Comparison of ENCODE assay signal across 10 cellular contexts in genomic region chr7:108805808-108806397, GRCh38.
DNase-seq lines count a peak whose midpoint lies in the region; ATAC-seq and TF ChIP-seq lines count a peak whose summit lies in the region.
"Had no signal": no experiment of that assay in that cellular context is flagged by ENCODE, and none has a peak within 500 bp of the region (broad histone marks: within the 10 kb centered on the region; RNA-seq: fewer than 3 reads in every experiment).

No MANE protein-coding gene starts in this region.

- H3K27me3 Mint-ChIP-seq in WTC11 (ENCODE audit: low read depth) (no peaks in the 10 kb centered on the region), T-cell (no peaks in the 10 kb centered on the region)
- H3K27me3 Mint-ChIP-seq in CD4-positive, alpha-beta T cell, result peaks cover 8% of the 10 kb centered on the region
- H3K27me3 Mint-ChIP-seq: B cell had no signal

- H3K27me3 ChIP-seq in CD4-positive, alpha-beta T cell (ENCODE audit: control insufficient read depth, insufficient read depth, low read length), result no peaks in the 10 kb centered on the region

- no peaks in the 10 kb centered on the region for H3K9me3 ChIP-seq in CD4-positive, alpha-beta T cell (ENCODE audit: control insufficient read depth, low read length)

- H3K9me3 Mint-ChIP-seq in WTC11, result no peaks in the 10 kb centered on the region
- no peaks in the 10 kb centered on the region for H3K9me3 Mint-ChIP-seq in CD4-positive, alpha-beta T cell
- no peaks in the 10 kb centered on the region for H3K9me3 Mint-ChIP-seq in T-cell

- intact Hi-C loops in CD4-positive, alpha-beta T cell (cut with DNase I, micrococcal nuclease), result no loop called here

- ATAC-seq in WTC11 (peak; percentile 66), HG03135 (IDR thresholded peaks at IDR 0.05; ENCODE audit: unreplicated experiment) (no peak), T-cell (replicated peaks in 1 of 4) (no peak)
- ATAC-seq in CD4-positive, alpha-beta T cell (ENCODE audit: poor library complexity), result no peak

- no peak overlapping the region for H3K4me3 Mint-ChIP-seq in WTC11
- H3K4me3 Mint-ChIP-seq in CD4-positive, alpha-beta T cell, result no peak overlapping the region
- no peak overlapping the region for H3K4me3 Mint-ChIP-seq in T-cell
- H3K4me3 Mint-ChIP-seq: B cell had no signal

- H3K36me3 Mint-ChIP-seq in WTC11 (no peaks in the 10 kb centered on the region), T-cell (no peaks in the 10 kb centered on the region)
- H3K36me3 Mint-ChIP-seq in CD4-positive, alpha-beta T cell (ENCODE audit: low read depth), result no peaks in the 10 kb centered on the region

- H3K27ac ChIP-seq in CD4-positive, alpha-beta T cell (ENCODE audit: low read depth, low read length), result no peak overlapping the region
- H3K27ac ChIP-seq: skin epidermis had no signal

- no peak overlapping the region for H3K27ac Mint-ChIP-seq in WTC11
- H3K27ac Mint-ChIP-seq in CD4-positive, alpha-beta T cell, result no peak overlapping the region
- H3K27ac Mint-ChIP-seq in T-cell, result no peak overlapping the region
- H3K27ac Mint-ChIP-seq: B cell had no signal

- no peak; the same call in 1 of the 2 replicates for TF ChIP-seq CTCF in WTC11 (IDR thresholded peaks at IDR 0.05)
- TF ChIP-seq CTCF in CD4-positive, alpha-beta T cell (IDR thresholded peaks at IDR 0.05), result no peak

- POLR2A ChIA-PET in WTC11 (lab: Charles Lee) (no interaction called here), T-cell (lab: Charles Lee) (no interaction called here)
- POLR2A ChIA-PET in CD4-positive, alpha-beta T cell (lab: Charles Lee), result no interaction called here

- DNase-seq in NCI-H1092 treated with DMSO at 0.1 percent for 48 hours (lab: John Stamatoyannopoulos, UW), result peak; percentile 43
- no peak for DNase-seq in NCI-H1092 (lab: John Stamatoyannopoulos, UW)
- peak; percentile 16 for DNase-seq in HPDE6-E6E7 (ENCODE audit: extremely low spot score)
- DNase-seq in WTC11 (ENCODE audit: low spot score), result peak; percentile 14
- peak; percentile 2 for DNase-seq in midbrain (lab: John Stamatoyannopoulos, UW)
- DNase-seq in CD4-positive, alpha-beta T cell, result no peak
- no peak for DNase-seq in T-cell

- no peaks in the 10 kb centered on the region for H3K4me1 Mint-ChIP-seq in WTC11
- H3K4me1 Mint-ChIP-seq in CD4-positive, alpha-beta T cell (ENCODE audit: low read depth), result no peaks in the 10 kb centered on the region
- no peaks in the 10 kb centered on the region for H3K4me1 Mint-ChIP-seq in T-cell
- H3K4me1 Mint-ChIP-seq: B cell had no signal

- CTCF ChIA-PET in WTC11 (lab: Charles Lee) (interaction anchor here (0.6 to 1.4 kb wide), 10 partner anchors 11 to 278 kb away, joined by 3 to 8 read pairs (median 4); no protein-coding TSS in a partner anchor), T-cell (lab: Charles Lee) (no interaction called here)
- CTCF ChIA-PET in CD4-positive, alpha-beta T cell (lab: Charles Lee), result no interaction called here

TF ChIP-seq in WTC11, 78 proteins besides CTCF, POLR2A, EP300 and RAD21 (continues in another document):
- TF ChIP-seq ESRRA (CRISPR knock-in tag; IDR thresholded peaks at IDR 0.05; ENCODE audit: borderline replicate concordance), result no peak
- TF ChIP-seq EMX1 (CRISPR knock-in tag; IDR thresholded peaks at IDR 0.05), result no peak
- TF ChIP-seq STAT6 (CRISPR knock-in tag; conservative IDR thresholded peaks at IDR 0.05; ENCODE audit: low read depth), result no peak
- no peak for TF ChIP-seq PREB (CRISPR knock-in tag; IDR thresholded peaks at IDR 0.05; ENCODE audit: borderline replicate concordance)
- TF ChIP-seq TP53 (CRISPR knock-in tag; IDR thresholded peaks at IDR 0.05), result no peak
- TF ChIP-seq ZNF219 (CRISPR knock-in tag; IDR thresholded peaks at IDR 0.05; ENCODE audit: borderline replicate concordance), result no peak
- no peak for TF ChIP-seq MLX (CRISPR knock-in tag; IDR thresholded peaks at IDR 0.05)
- no peak for TF ChIP-seq JAZF1 (CRISPR knock-in tag; IDR thresholded peaks at IDR 0.05)
- no peak for TF ChIP-seq ZNF416 (CRISPR knock-in tag; IDR thresholded peaks at IDR 0.05)
- no peak for TF ChIP-seq ZNF425 (CRISPR knock-in tag; conservative IDR thresholded peaks at IDR 0.05)
- no peak for TF ChIP-seq FOXP4 (CRISPR knock-in tag; IDR thresholded peaks at IDR 0.05)
- TF ChIP-seq ZBTB43 (CRISPR knock-in tag; IDR thresholded peaks at IDR 0.05), result no peak
- no peak for TF ChIP-seq GRHL2 (CRISPR knock-in tag; IDR thresholded peaks at IDR 0.05; ENCODE audit: insufficient replicate concordance, severe bottlenecking)
- no peak for TF ChIP-seq FOXJ3 (CRISPR knock-in tag; IDR thresholded peaks at IDR 0.05; ENCODE audit: borderline replicate concordance)
- no peak for TF ChIP-seq NFATC4 (CRISPR knock-in tag; IDR thresholded peaks at IDR 0.05)

Comparison
In these comparisons a context has a peak if more than half of its experiments do, and no peak if none do; other contexts are left out.
1. DNase-seq: peak in NCI-H1092 treated with DMSO at 0.1 percent for 48 hours (single experiment), HPDE6-E6E7 (single experiment), WTC11 (single experiment) and midbrain (single experiment); none in NCI-H1092 (single experiment), CD4-positive, alpha-beta T cell (0 of 10) and T-cell (0 of 34).